Comparison of ENCODE assay signal across 14 cellular contexts in genomic region chr1:77833521-77834100, GRCh38. TPM values are rescaled to one million over a fixed set of nuclear protein-coding genes. Genes with fewer than 3 reads are reported as not detected.
DNase-seq lines count a peak whose midpoint lies in the region; ATAC-seq and TF ChIP-seq lines count a peak whose summit lies in the region.
"Had no signal": no experiment of that assay in that cellular context is flagged by ENCODE, and none has a peak within 500 bp of the region (broad histone marks: within the 10 kb centered on the region; RNA-seq: fewer than 3 reads in every experiment).

No MANE protein-coding gene starts in this region.

- peaks cover 7% of the 10 kb centered on the region for H3K36me3 Mint-ChIP-seq in activated T-helper 1 cell treated with anti-CD3 and anti-CD28 coated beads, Interleukin-12 subunit alpha, Interleukin-12 subunit beta, Interleukin-2, Interleukin-4 antibody, amounts not matched to agents 30 ng/mL and 10 ng/mL and 1 ng/mL, durations not matched to agents 14 hours and 24 hours and 36 hours (ENCODE audit: low read depth)

- WGBS in prostate gland, result 89% methylated on average over 3 of the region's 3 CpGs
- 91 to 93% methylated on average over 3 of the region's 3 CpGs for WGBS in aorta, 2 donors
- WGBS in lower leg skin, 2 donors, result 91 to 96% methylated on average over 3 of the region's 3 CpGs

- H3K4me3 ChIP-seq in right atrium auricular region, result no peak overlapping the region
- no peak overlapping the region for H3K4me3 ChIP-seq in fibroblast of mammary gland (ENCODE audit: control insufficient read depth, low read depth, low read length)
- no peak overlapping the region for H3K4me3 ChIP-seq in prostate gland
- no peak overlapping the region for H3K4me3 ChIP-seq in aorta (ENCODE audit: low read length in 2 of 2)
- H3K4me3 ChIP-seq in SJCRH30, result no peak overlapping the region
- H3K4me3 ChIP-seq in lower leg skin (ENCODE audit: low read depth, poor library complexity, severe bottlenecking), result no peak overlapping the region

- H3K27me3 ChIP-seq in right atrium auricular region (no peaks in the 10 kb centered on the region), prostate gland (replicated peaks; ENCODE audit: insufficient read depth) (no peaks in the 10 kb centered on the region), aorta (ENCODE audit: control insufficient read depth in 1 of 2, insufficient read depth in 2 of 2, low read length in 1 of 2) (no peaks in the 10 kb centered on the region), SJCRH30 (no peaks in the 10 kb centered on the region)

- no peak for TF ChIP-seq POLR2A in prostate gland (IDR thresholded peaks at IDR 0.05)
- TF ChIP-seq POLR2A in lower leg skin (IDR thresholded peaks at IDR 0.05), result no peak

- intact Hi-C loops in left cardiac atrium (cut with DNase I) (loop anchor here (2.0 to 10.0 kb wide), 2 partner anchors 51 to 55 kb away; partner anchors contain the start of gene NEXN (in 2 of the 2)), prostate gland (cut with DNase I) (loop anchor here (2.0 kb wide), 1 partner anchor 55 kb away; the partner anchor contains the start of gene NEXN), aorta (cut with DNase I) (loop anchor here (5.0 to 10.0 kb wide), 2 partner anchors 54 to 271 kb away; partner anchors contain the start of gene NEXN (in 2 of the 2)), lower leg skin (cut with DNase I; ENCODE audit: low total_unique reads) (no loop called here)
- intact Hi-C loops in activated T-helper 1 cell treated with anti-CD3 and anti-CD28 coated beads, Interleukin-12 subunit alpha, Interleukin-12 subunit beta, Interleukin-2, Interleukin-4 antibody, amounts not matched to agents 30 ng/mL and 10 ng/mL and 1 ng/mL, durations not matched to agents 14 hours and 24 hours and 36 hours (cut with micrococcal nuclease), result no loop called here

- ATAC-seq in left cardiac atrium (no peak), aorta (ENCODE audit: low FRiP score) (peak; percentile 6)

- no peak for DNase-seq in right atrium auricular region (ENCODE audit: low spot score)
- no peak for DNase-seq in left cardiac atrium
- peak; percentile 45 for DNase-seq in fibroblast of mammary gland (ENCODE audit: low read depth)
- DNase-seq in prostate gland (ENCODE audit: low spot score), result no peak
- DNase-seq in aorta, result no peak
- no peak for DNase-seq in activated T-helper 1 cell treated with anti-CD3 and anti-CD28 coated beads, Interleukin-12 subunit alpha, Interleukin-12 subunit beta, Interleukin-2, Interleukin-4 antibody, amounts not matched to agents 30 ng/mL and 10 ng/mL and 1 ng/mL, durations not matched to agents 14 hours and 24 hours and 36 hours (ENCODE audit: low spot score)
- DNase-seq in SJCRH30, result no peak
- no peak for DNase-seq in lower leg skin (ENCODE audit: low spot score in 2 of 2)
- DNase-seq: activated CD4-positive, alpha-beta T cell treated with anti-CD3 and anti-CD28 coated beads for 1 hour; DMS 273 treated with DMSO at 0.1 percent for 48 hours; NCI-H187; small intestine; SW 1271 had no signal

- H3K4me1 ChIP-seq in right atrium auricular region, result peaks cover 0 to 71% of the 10 kb centered on the region in 2 donors
- no peaks in the 10 kb centered on the region for H3K4me1 ChIP-seq in prostate gland (replicated peaks)
- H3K4me1 ChIP-seq in aorta (ENCODE audit: control insufficient read depth in 1 of 2, insufficient read depth in 2 of 2, low read length in 2 of 2), result peaks cover 3 to 5% of the 10 kb centered on the region in 2 donors
- H3K4me1 ChIP-seq in SJCRH30, result peaks cover 7% of the 10 kb centered on the region

- no peak overlapping the region for H3K27ac Mint-ChIP-seq in activated T-helper 1 cell treated with anti-CD3 and anti-CD28 coated beads, Interleukin-12 subunit alpha, Interleukin-12 subunit beta, Interleukin-2, Interleukin-4 antibody, amounts not matched to agents 30 ng/mL and 10 ng/mL and 1 ng/mL, durations not matched to agents 14 hours and 24 hours and 36 hours
- H3K27ac Mint-ChIP-seq: IgD-negative memory B cell had no signal

- H3K9me3 ChIP-seq in right atrium auricular region, result no peaks in the 10 kb centered on the region
- no peaks in the 10 kb centered on the region for H3K9me3 ChIP-seq in prostate gland
- no peaks in the 10 kb centered on the region for H3K9me3 ChIP-seq in aorta (ENCODE audit: control insufficient read depth, low read length)
- H3K9me3 ChIP-seq in SJCRH30 (replicated peaks), result no peaks in the 10 kb centered on the region

- H3K27me3 Mint-ChIP-seq in activated T-helper 1 cell treated with anti-CD3 and anti-CD28 coated beads, Interleukin-12 subunit alpha, Interleukin-12 subunit beta, Interleukin-2, Interleukin-4 antibody, amounts not matched to agents 30 ng/mL and 10 ng/mL and 1 ng/mL, durations not matched to agents 14 hours and 24 hours and 36 hours (ENCODE audit: insufficient read depth), result no peaks in the 10 kb centered on the region
- H3K27me3 Mint-ChIP-seq: IgD-negative memory B cell had no signal

- H3K36me3 ChIP-seq in right atrium auricular region (no peaks in the 10 kb centered on the region), prostate gland (no peaks in the 10 kb centered on the region), aorta (ENCODE audit: control insufficient read depth in 1 of 2, insufficient read depth in 2 of 2, low read length in 1 of 2) (no peaks in the 10 kb centered on the region), SJCRH30 (peaks cover 11% of the 10 kb centered on the region)

- no peak overlapping the region for H3K4me3 Mint-ChIP-seq in activated T-helper 1 cell treated with anti-CD3 and anti-CD28 coated beads, Interleukin-12 subunit alpha, Interleukin-12 subunit beta, Interleukin-2, Interleukin-4 antibody, amounts not matched to agents 30 ng/mL and 10 ng/mL and 1 ng/mL, durations not matched to agents 14 hours and 24 hours and 36 hours

- H3K9me3 Mint-ChIP-seq in activated T-helper 1 cell treated with anti-CD3 and anti-CD28 coated beads, Interleukin-12 subunit alpha, Interleukin-12 subunit beta, Interleukin-2, Interleukin-4 antibody, amounts not matched to agents 30 ng/mL and 10 ng/mL and 1 ng/mL, durations not matched to agents 14 hours and 24 hours and 36 hours, result no peaks in the 10 kb centered on the region
- H3K9me3 Mint-ChIP-seq: IgD-negative memory B cell had no signal

- H3K27ac ChIP-seq in right atrium auricular region, result peak overlapping the region; percentile 84 to 95
- H3K27ac ChIP-seq in prostate gland, result peak overlapping the region; percentile 64
- H3K27ac ChIP-seq in aorta (ENCODE audit: low read depth in 1 of 2, low read length in 2 of 2), result peak overlapping the region in 1 of 2 donors; percentile 98
- no peak overlapping the region for H3K27ac ChIP-seq in SJCRH30

- H3K4me1 Mint-ChIP-seq in activated T-helper 1 cell treated with anti-CD3 and anti-CD28 coated beads, Interleukin-12 subunit alpha, Interleukin-12 subunit beta, Interleukin-2, Interleukin-4 antibody, amounts not matched to agents 30 ng/mL and 10 ng/mL and 1 ng/mL, durations not matched to agents 14 hours and 24 hours and 36 hours (ENCODE audit: low read depth), result no peaks in the 10 kb centered on the region

- TF ChIP-seq CTCF in right atrium auricular region (IDR thresholded peaks at IDR 0.05), result no peak
- no peak for TF ChIP-seq CTCF in fibroblast of mammary gland (conservative IDR thresholded peaks at IDR 0.05; ENCODE audit: control insufficient read depth, insufficient read depth, low read depth, low read length)
- no peak for TF ChIP-seq CTCF in prostate gland (IDR thresholded peaks at IDR 0.05)
- TF ChIP-seq CTCF in lower leg skin (IDR thresholded peaks at IDR 0.05), result no peak

RNA-seq across cellular contexts. Expression of gene MIGA1, which starts 54.2 kb away (rescaled TPM):
- total RNA-seq in right atrium auricular region, result 10 to 100 TPM in 1 of 2 donors, 1 to 10 TPM in 1; 8.5 to 10.1 TPM
- 10 to 100 TPM; 11.1 to 13.9 TPM for total RNA-seq in left cardiac atrium
- total RNA-seq in prostate gland, result 10 to 100 TPM; 16.2 to 19.3 TPM
- total RNA-seq in aorta, result 10 to 100 TPM; 18.6 to 22.0 TPM
- 1 to 10 TPM; 2.5 to 5.6 TPM for polyA plus RNA-seq in aorta
- total RNA-seq in activated T-helper 1 cell treated with anti-CD3 and anti-CD28 coated beads, Interleukin-12 subunit alpha, Interleukin-12 subunit beta, Interleukin-2, Interleukin-4 antibody, amounts not matched to agents 30 ng/mL and 10 ng/mL and 1 ng/mL, durations not matched to agents 14 hours and 24 hours and 36 hours, result 8.0 and 8.6 TPM in 2 replicates
- 8.2 and 8.8 TPM in 2 replicates for total RNA-seq in SJCRH30 (2014; rRNA removed; shearing (Covaris generic))
- 10 to 100 TPM in 1 of 4 donors, 1 to 10 TPM in 3; 7.7 to 13.6 (median 9.5) TPM for total RNA-seq in lower leg skin

RNA-seq across cellular contexts. Expression of gene NEXN, which starts 54.8 kb away (rescaled TPM):
- total RNA-seq in right atrium auricular region (100 to 1,000 TPM; 269 to 295 TPM), left cardiac atrium (100 to 1,000 TPM; 218 to 235 TPM), prostate gland (10 to 100 TPM; 13.2 to 14.1 TPM), aorta (100 to 1,000 TPM in 1 of 2 donors, 10 to 100 TPM in 1; 81.9 to 237 TPM), lower leg skin (1 to 10 TPM in 3 of 4 donors, under 1 TPM in 1; 0.84 to 4.3 (median 2.0) TPM)
- 100 to 1,000 TPM; 145 to 147 TPM for polyA plus RNA-seq in aorta
- 0.24 and 0.31 TPM in 2 replicates for total RNA-seq in activated T-helper 1 cell treated with anti-CD3 and anti-CD28 coated beads, Interleukin-12 subunit alpha, Interleukin-12 subunit beta, Interleukin-2, Interleukin-4 antibody, amounts not matched to agents 30 ng/mL and 10 ng/mL and 1 ng/mL, durations not matched to agents 14 hours and 24 hours and 36 hours
- total RNA-seq in SJCRH30 (2014; rRNA removed; shearing (Covaris generic)), result 6.9 and 9.0 TPM in 2 replicates

Comparison
In these comparisons a context has a peak if more than half of its experiments do, and no peak if none do; other contexts are left out.
1. intact Hi-C loops: an anchor here in left cardiac atrium (2.0 to 10.0 kb wide), prostate gland (2.0 kb wide) and aorta (5.0 to 10.0 kb wide); none called in activated T-helper 1 cell treated with anti-CD3 and anti-CD28 coated beads, Interleukin-12 subunit alpha, Interleukin-12 subunit beta, Interleukin-2, Interleukin-4 antibody, amounts not matched to agents 30 ng/mL and 10 ng/mL and 1 ng/mL, durations not matched to agents 14 hours and 24 hours and 36 hours and lower leg skin.